ENCODE assay signal across 18 cellular contexts in the genomic region with DNA sequence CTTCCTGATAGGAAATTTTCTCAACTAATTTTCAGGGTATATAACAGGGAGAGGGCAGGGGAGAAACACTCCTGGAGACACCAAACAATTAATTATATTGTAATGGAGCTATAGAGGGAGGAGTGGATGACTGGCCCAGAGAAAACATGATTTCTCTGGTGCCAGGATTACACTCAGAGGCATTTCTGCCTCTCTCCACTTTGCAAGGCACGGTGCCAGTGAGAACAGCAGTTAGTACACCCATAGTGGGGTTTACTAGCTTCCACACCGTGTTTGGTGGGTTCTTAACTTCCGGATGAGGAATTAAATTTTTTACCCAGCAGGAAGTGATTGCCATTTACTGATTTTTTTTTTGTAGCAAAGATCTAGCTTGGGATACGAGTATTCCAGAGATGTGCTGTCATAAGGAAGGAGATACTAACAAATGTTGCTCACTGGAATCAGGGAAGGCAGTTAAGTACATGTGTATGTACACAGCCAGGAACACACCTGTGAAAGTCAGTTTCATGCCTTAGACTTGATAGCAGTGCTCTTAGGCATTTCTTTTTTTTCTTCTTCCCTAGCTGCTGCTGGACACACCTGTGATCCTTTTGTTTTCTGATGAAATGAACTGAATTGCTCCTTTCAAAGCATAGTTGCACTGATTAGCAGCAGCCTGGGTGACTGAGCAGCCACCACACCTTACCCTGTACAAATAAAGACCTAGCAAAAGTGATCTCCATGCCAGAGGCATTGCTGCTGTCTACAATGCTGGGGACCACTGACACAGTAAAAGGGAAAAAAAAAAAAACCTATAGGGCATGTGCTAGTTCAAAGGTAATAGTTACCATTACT. TPM values are rescaled to one million over a fixed set of nuclear protein-coding genes. Genes with fewer than 3 reads are reported as not detected.
DNase-seq lines count a peak whose midpoint lies in the region; ATAC-seq, FAIRE-seq and TF ChIP-seq lines count a peak whose summit lies in the region.
"Had no signal": no experiment of that assay in that cellular context is flagged by ENCODE, and none has a peak within 500 bp of the region (broad histone marks: within the 10 kb centered on the region; RNA-seq: fewer than 3 reads in every experiment).

No MANE protein-coding gene starts in this region.

- H3K4ac ChIP-seq in neuronal stem cell (ENCODE audit: low read length): no peak overlapping the region

- no peak overlapping the region for H2BK15ac ChIP-seq in neuronal stem cell (ENCODE audit: low read length)

- H3K4me3 ChIP-seq in HUES64 (ENCODE audit: low read length) (no peak overlapping the region; the same call in 1 of the 2 replicates), endodermal cell (ENCODE audit: low read length) (peak overlapping the region; percentile 74), neuronal stem cell (ENCODE audit: low read length in 2 of 2) (no peak overlapping the region), small intestine (ENCODE audit: low read depth in 1 of 2, low read length in 2 of 2) (no peak overlapping the region)
- H3K4me3 ChIP-seq: BLaER1 had no signal

- H3K9me3 ChIP-seq in HUES64 (ENCODE audit: insufficient read depth, low read depth, low read length): no peaks in the 10 kb centered on the region
- H3K9me3 ChIP-seq in endodermal cell (ENCODE audit: control insufficient read depth, low read length): no peaks in the 10 kb centered on the region
- H3K9me3 ChIP-seq in neuronal stem cell (replicated peaks in 1 of 2; ENCODE audit: control insufficient read depth in 2 of 2, insufficient read depth in 1 of 2, low read depth in 1 of 2, low read length in 2 of 2): no peaks in the 10 kb centered on the region
- H3K9me3 ChIP-seq in small intestine (ENCODE audit: control insufficient read depth, low read depth): no peaks in the 10 kb centered on the region
- H3K9me3 ChIP-seq: BLaER1 had no signal

- peaks cover 25% of the 10 kb centered on the region for H3K4me1 Mint-ChIP-seq in endodermal cell
- H3K4me1 Mint-ChIP-seq: CD8-positive, alpha-beta memory T cell had no signal

- H2BK120ac ChIP-seq in neuronal stem cell (ENCODE audit: low read depth, low read length): no peak overlapping the region

- H3K27ac Mint-ChIP-seq in endodermal cell: peak overlapping the region; percentile 32

- no peak overlapping the region for H2BK5ac ChIP-seq in neuronal stem cell (ENCODE audit: low read length)

- no peak for TF ChIP-seq CTCF in endodermal cell (conservative IDR thresholded peaks at IDR 0.05)

- H3K4me1 ChIP-seq in HUES64 (ENCODE audit: insufficient read depth, low read length) (peaks cover 26% of the 10 kb centered on the region), endodermal cell (ENCODE audit: control insufficient read depth, insufficient read depth, low read length) (peaks cover 13% of the 10 kb centered on the region), neuronal stem cell (ENCODE audit: control insufficient read depth in 2 of 2, insufficient read depth in 1 of 2, low read depth in 1 of 2, low read length in 2 of 2) (peaks cover 0 to 13% of the 10 kb centered on the region in 2 donors), small intestine (ENCODE audit: control insufficient read depth in 2 of 2, insufficient read depth in 1 of 2, low read depth in 1 of 2, low read length in 1 of 2) (no peaks in the 10 kb centered on the region)
- H3K4me1 ChIP-seq: BLaER1 had no signal

- no peak overlapping the region for H3K23ac ChIP-seq in neuronal stem cell (ENCODE audit: low read depth, low read length, poor library complexity)

- H3K27me3 ChIP-seq in HUES64 (ENCODE audit: insufficient read depth, low read length) (no peaks in the 10 kb centered on the region), endodermal cell (ENCODE audit: control insufficient read depth, insufficient read depth, low read length, poor library complexity, severe bottlenecking) (no peaks in the 10 kb centered on the region), neuronal stem cell (ENCODE audit: control insufficient read depth in 3 of 3, insufficient read depth in 3 of 3, low read depth in 1 of 3, low read length in 3 of 3) (no peaks in the 10 kb centered on the region), small intestine (ENCODE audit: control insufficient read depth in 2 of 2, insufficient read depth in 2 of 2, low read length in 2 of 2) (no peaks in the 10 kb centered on the region)
- H3K27me3 ChIP-seq: BLaER1 had no signal

- H3K14ac ChIP-seq in neuronal stem cell (ENCODE audit: low read length): no peak overlapping the region

- H3K4me2 ChIP-seq in neuronal stem cell (ENCODE audit: insufficient read depth, low read length, poor library complexity, severe bottlenecking): no peak overlapping the region
- H3K4me2 ChIP-seq: BLaER1 had no signal

- H4K91ac ChIP-seq in neuronal stem cell (ENCODE audit: low read depth, low read length, poor library complexity): no peak overlapping the region

- FAIRE-seq in GM12892 (lab: Jason Lieb, UNC) (peak; percentile 14), small intestine (lab: Jason Lieb, UNC) (no peak)
- FAIRE-seq: H54, RCC 7860 had no signal

- H2AK5ac ChIP-seq in neuronal stem cell (ENCODE audit: low read depth, low read length): no peak overlapping the region

- H2BK12ac ChIP-seq in neuronal stem cell (ENCODE audit: low read length): no peak overlapping the region

- H3K27me3 Mint-ChIP-seq in endodermal cell (ENCODE audit: insufficient read depth): no peaks in the 10 kb centered on the region
- H3K27me3 Mint-ChIP-seq: CD8-positive, alpha-beta memory T cell had no signal

- H3K27ac ChIP-seq in HUES64 (ENCODE audit: low read depth, low read length) (peak overlapping the region; percentile 69), endodermal cell (ENCODE audit: low read depth, low read length) (no peak overlapping the region), neuronal stem cell (replicated peaks; ENCODE audit: low read length) (peak overlapping the region; percentile 21), small intestine (ENCODE audit: low read depth in 1 of 2, low read length in 1 of 2) (no peak overlapping the region)
- H3K27ac ChIP-seq: BLaER1 had no signal

- H3K9ac ChIP-seq in HUES64 (ENCODE audit: low read depth, low read length): no peak overlapping the region
- peak overlapping the region; percentile 7 for H3K9ac ChIP-seq in endodermal cell (ENCODE audit: extremely low read depth, low read length, poor library complexity, severe bottlenecking)
- H3K9ac ChIP-seq in neuronal stem cell (ENCODE audit: low read depth, low read length, poor library complexity): no peak overlapping the region
- H3K9ac ChIP-seq: BLaER1 had no signal

- H4K8ac ChIP-seq in neuronal stem cell (ENCODE audit: low read depth, low read length): no peak overlapping the region

- TF ChIP-seq POLR2A in GM12892 (IDR thresholded peaks at IDR 0.05; ENCODE audit: low read depth, low read length): no peak

- peaks cover 7% of the 10 kb centered on the region for H3K36me3 Mint-ChIP-seq in endodermal cell (ENCODE audit: low read depth)

- no peak overlapping the region for H2AFZ ChIP-seq in neuronal stem cell (ENCODE audit: low read length)

- H3K18ac ChIP-seq in neuronal stem cell (ENCODE audit: low read length): no peak overlapping the region

- H3K4me3 Mint-ChIP-seq in endodermal cell: no peak overlapping the region
- H3K4me3 Mint-ChIP-seq: CD8-positive, alpha-beta memory T cell had no signal

- no peaks in the 10 kb centered on the region for H3K9me3 Mint-ChIP-seq in endodermal cell
- H3K9me3 Mint-ChIP-seq: CD8-positive, alpha-beta memory T cell had no signal

- no peak for ATAC-seq in GM18519 (IDR thresholded peaks at IDR 0.05; ENCODE audit: low FRiP score, unreplicated experiment)

- 88% methylated on average over 4 of the region's 4 CpGs for WGBS in HUES64
- WGBS in endodermal cell (ENCODE audit: insufficient coverage in 1 of 2, insufficient read length in 1 of 2), 2 experiments: 85 to 91% methylated on average over 4 of the region's 4 CpGs
- no CpG with 5 or more reads among the region's 4 CpGs for WGBS in neuronal stem cell (ENCODE audit: extremely low coverage in 2 of 2, insufficient read length in 2 of 2, insufficient replicate concordance in 1 of 2), 2 donors
- 72 to 84% (median 78%) methylated on average over 4 of the region's 4 CpGs for WGBS in small intestine, 3 donors

- H3K79me1 ChIP-seq in neuronal stem cell (ENCODE audit: low read depth, low read length): no peaks in the 10 kb centered on the region

- DNase-seq in GM12892 (ENCODE audit: insufficient read length) (no peak), endodermal cell (no peak), neuronal stem cell (ENCODE audit: low spot score) (no peak), NCI-H2227 treated with DMSO at 0.1 percent for 48 hours (lab: John Stamatoyannopoulos, UW) (no peak), small intestine (no peak)
- DNase-seq: CD8-positive, alpha-beta memory T cell; GF-D8; Karpas-422; NCI-H1436; NCI-H2081 treated with DMSO at 0.1 percent for 48 hours; NCI-H446 treated with DMSO at 0.1 percent for 48 hours; NCI-H82; SHP77 treated with DMSO at 0.1 percent for 48 hours had no signal

- H3K36me3 ChIP-seq in HUES64 (ENCODE audit: insufficient read depth, low read length) (no peaks in the 10 kb centered on the region), endodermal cell (ENCODE audit: control insufficient read depth, insufficient read depth, low read length) (peaks cover 7% of the 10 kb centered on the region), neuronal stem cell (replicated peaks in 1 of 2; ENCODE audit: control insufficient read depth in 2 of 2, insufficient read depth in 2 of 2, low read length in 2 of 2) (peaks cover 0 to 14% of the 10 kb centered on the region in 2 donors), small intestine (ENCODE audit: control insufficient read depth in 2 of 2, insufficient read depth in 2 of 2, low read length in 2 of 2) (peaks cover 2 to 3% of the 10 kb centered on the region in 2 donors)

RNA-seq across cellular contexts. Expression of gene POLL, which starts 58.1 kb away (rescaled TPM):
- 14.7 TPM for polyA plus RNA-seq in GM12892 (2012; ENCODE audit: missing spikeins)
- polyA plus RNA-seq in HUES64 (2013, experiment 1 of 2): 17.2 TPM
- 18.5 TPM for polyA plus RNA-seq in HUES64 (2013, experiment 2 of 2)
- 10 to 100 TPM; 51.8 to 59.3 TPM for total RNA-seq in endodermal cell
- 39.0 TPM for polyA plus RNA-seq in endodermal cell (2013, experiment 1 of 2)
- 28.8 TPM for polyA plus RNA-seq in endodermal cell (2013, experiment 2 of 2)
- polyA plus RNA-seq in neuronal stem cell (2013, experiment 1 of 2): 16.0 TPM
- 15.3 TPM for polyA plus RNA-seq in neuronal stem cell (2013, experiment 2 of 2)
- 10 to 100 TPM; 24.8 to 31.3 (median 30.6) TPM for polyA plus RNA-seq in small intestine

RNA-seq across cellular contexts. Expression of gene DPCD, which starts 58.2 kb away (rescaled TPM):
- polyA plus RNA-seq in GM12892 (2012; ENCODE audit: missing spikeins): 32.0 TPM
- 25.2 TPM for polyA plus RNA-seq in HUES64 (2013, experiment 1 of 2)
- 26.9 TPM for polyA plus RNA-seq in HUES64 (2013, experiment 2 of 2)
- total RNA-seq in endodermal cell: 10 to 100 TPM; 33.3 to 52.0 TPM
- 43.1 TPM for polyA plus RNA-seq in endodermal cell (2013, experiment 1 of 2)
- 46.7 TPM for polyA plus RNA-seq in endodermal cell (2013, experiment 2 of 2)
- polyA plus RNA-seq in neuronal stem cell (2013, experiment 1 of 2): 39.1 TPM
- 37.9 TPM for polyA plus RNA-seq in neuronal stem cell (2013, experiment 2 of 2)
- polyA plus RNA-seq in small intestine: 10 to 100 TPM in 1 of 3 donors, 1 to 10 TPM in 2; 4.2 to 18.3 (median 8.6) TPM

Comparison
In these comparisons a context has a peak if more than half of its experiments do, and no peak if none do; other contexts are left out.
1. H3K27ac ChIP-seq: peak in HUES64 (single experiment) and neuronal stem cell (single experiment); none in endodermal cell (single experiment) and small intestine (0 of 2).